In the genomic region with DNA sequence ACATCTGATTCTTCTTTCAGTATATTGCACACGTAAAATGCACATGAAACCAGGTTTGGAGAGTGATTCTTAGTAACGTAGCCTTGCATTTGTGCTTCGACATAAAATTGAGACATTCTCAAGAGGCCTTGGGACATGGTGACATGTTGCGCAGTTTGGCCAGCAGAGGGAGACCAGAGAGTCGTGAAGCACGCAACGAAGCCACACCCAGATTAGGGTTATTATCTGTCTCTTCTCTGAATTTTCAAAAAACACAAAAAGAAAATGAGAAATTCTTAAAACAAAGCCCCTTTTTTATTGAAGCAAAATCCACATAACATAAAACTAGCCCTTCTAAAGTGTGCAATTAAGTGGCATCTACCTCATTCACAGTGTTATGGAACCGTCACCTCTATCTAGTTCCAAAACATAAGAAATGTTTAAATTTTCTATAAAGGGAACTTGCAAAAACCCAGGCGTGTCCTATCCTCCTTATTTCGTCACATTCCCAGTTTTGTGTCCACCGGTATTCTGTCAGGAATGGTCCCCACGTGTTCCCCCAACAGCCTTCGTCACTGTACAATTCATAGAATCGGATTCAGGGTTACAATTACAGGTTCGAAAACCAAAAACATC, we compare ENCODE assay signal across 8 cellular contexts.
DNase-seq lines count a peak whose midpoint lies in the region; ATAC-seq and TF ChIP-seq lines count a peak whose summit lies in the region.

No MANE protein-coding gene starts in this region.

- H2AFZ ChIP-seq in OCI-LY7 (ENCODE audit: low read length), result peak overlapping the region; percentile 82

- H3K9me2 ChIP-seq in OCI-LY7 (ENCODE audit: insufficient read depth, low read length), result no peaks in the 10 kb centered on the region

- H3K9me3 Mint-ChIP-seq in activated T-cell treated with anti-CD3 and anti-CD28 coated beads, Interleukin-2, amount 50 U/mL, for 24 hours, result peaks cover 19% of the 10 kb centered on the region
- H3K9me3 Mint-ChIP-seq in naive thymus-derived CD4-positive, alpha-beta T cell, result peaks cover 0 to 36% (median 12%) of the 10 kb centered on the region in 11 donors
- peaks cover 6% of the 10 kb centered on the region for H3K9me3 Mint-ChIP-seq in stimulated activated memory B cell treated with anti-CD40 and anti-IgM and Interleukin-4, amounts not matched to agents 10 μg/mL and 1 μg/mL and 100 μg/mL, for 72 hours

- H3K4me2 ChIP-seq in OCI-LY7 (ENCODE audit: low read length), result peak overlapping the region; percentile 71

- H3K27ac ChIP-seq in OCI-LY7 (ENCODE audit: low read depth, low read length, poor library complexity, severe bottlenecking) (peak overlapping the region; percentile 98), esophagus muscularis mucosa (replicated peaks in 1 of 4) (peak overlapping the region; percentile 82 to 87 (median 86))
- peak overlapping the region; percentile 65 for H3K27ac ChIP-seq in naive thymus-derived CD4-positive, alpha-beta T cell (ENCODE audit: low read depth, low read length)

- intact Hi-C loops in OCI-LY7 (cut with micrococcal nuclease; ENCODE audit: unreplicated experiment) (loop anchor here (1.0 to 10.0 kb wide), 8 partner anchors 16 to 518 kb away; a partner anchor contains a TSS), esophagus muscularis mucosa (cut with DNase I) (loop anchor here (5.0 kb wide), 2 partner anchors 111 to 161 kb away; a partner anchor contains a TSS)
- intact Hi-C loops in naive thymus-derived CD4-positive, alpha-beta T cell (cut with micrococcal nuclease), result loop anchor here (1.0 to 10.0 kb wide), 13 partner anchors 16 to 1626 kb away; a partner anchor contains a TSS

- no peaks in the 10 kb centered on the region for H3K79me2 ChIP-seq in OCI-LY7 (ENCODE audit: insufficient read depth, low read depth, low read length)

- CTCF ChIA-PET in OCI-LY7 (lab: Charles Lee; ENCODE audit: unreplicated experiment), result no interaction called here
- CTCF ChIA-PET in naive thymus-derived CD4-positive, alpha-beta T cell (lab: Charles Lee), result interaction anchor here (0.9 to 5.8 kb wide), 6 partner anchors 12 to 197 kb away, joined by 3 to 36 read pairs (median 8); a partner anchor contains a TSS

- peaks cover 28% of the 10 kb centered on the region for H3K4me1 ChIP-seq in ES-I3 (ENCODE audit: insufficient read depth, low read length)
- peaks cover 79% of the 10 kb centered on the region for H3K4me1 ChIP-seq in OCI-LY7 (ENCODE audit: insufficient read depth, low read length, poor library complexity, severe bottlenecking)
- H3K4me1 ChIP-seq in esophagus muscularis mucosa, result peaks cover 40 to 59% (median 54%) of the 10 kb centered on the region in 4 donors
- H3K4me1 ChIP-seq in naive thymus-derived CD4-positive, alpha-beta T cell (ENCODE audit: control insufficient read depth in 2 of 2, insufficient read depth in 2 of 2, low read length in 2 of 2), result peaks cover 37 to 38% of the 10 kb centered on the region in 2 donors

- ATAC-seq in HG03280 (IDR thresholded peaks at IDR 0.05; ENCODE audit: unreplicated experiment) (peak; percentile 67), HG02970 (IDR thresholded peaks at IDR 0.05; ENCODE audit: low FRiP score, unreplicated experiment) (no peak)
- peak; percentile 84 for ATAC-seq in naive thymus-derived CD4-positive, alpha-beta T cell
- ATAC-seq in stimulated activated memory B cell treated with anti-CD40 and anti-IgM and Interleukin-4, amounts not matched to agents 10 μg/mL and 1 μg/mL and 100 μg/mL, for 72 hours, result peak; percentile 84

- H3K36me3 Mint-ChIP-seq in activated T-cell treated with anti-CD3 and anti-CD28 coated beads, Interleukin-2, amount 50 U/mL, for 24 hours (ENCODE audit: low read depth), result peaks cover 20% of the 10 kb centered on the region
- peaks cover 0 to 50% (median 3%) of the 10 kb centered on the region in 5 donors for H3K36me3 Mint-ChIP-seq in naive thymus-derived CD4-positive, alpha-beta T cell
- H3K36me3 Mint-ChIP-seq in stimulated activated memory B cell treated with anti-CD40 and anti-IgM and Interleukin-4, amounts not matched to agents 10 μg/mL and 1 μg/mL and 100 μg/mL, for 72 hours, result peaks cover 16% of the 10 kb centered on the region

- POLR2A ChIA-PET in OCI-LY7 (lab: Charles Lee), result interaction anchor here (0.6 to 1.7 kb wide), 2 partner anchors 16 to 130 kb away, joined by 5 to 6 read pairs; no protein-coding TSS in a partner anchor
- POLR2A ChIA-PET in naive thymus-derived CD4-positive, alpha-beta T cell (lab: Charles Lee), result interaction anchor here (0.6 to 3.1 kb wide), 9 partner anchors 14 to 515 kb away, joined by 3 to 43 read pairs (median 7); a partner anchor contains a TSS

- DNase-seq in OCI-LY7 (ENCODE audit: low spot score) (peak; percentile 94), esophagus muscularis mucosa (ENCODE audit: extremely low spot score) (no peak)
- peak; percentile 76 for DNase-seq in activated T-cell treated with anti-CD3 and anti-CD28 coated beads, Interleukin-2, amount 50 U/mL, for 24 hours
- DNase-seq in naive thymus-derived CD4-positive, alpha-beta T cell, result peak; percentile 41 to 83 (median 72)

- H3K4me1 Mint-ChIP-seq in activated T-cell treated with anti-CD3 and anti-CD28 coated beads, Interleukin-2, amount 50 U/mL, for 24 hours (ENCODE audit: low read depth), result peaks cover 59% of the 10 kb centered on the region
- H3K4me1 Mint-ChIP-seq in naive thymus-derived CD4-positive, alpha-beta T cell, result peaks cover 37 to 65% (median 61%) of the 10 kb centered on the region in 7 donors
- peaks cover 57% of the 10 kb centered on the region for H3K4me1 Mint-ChIP-seq in stimulated activated memory B cell treated with anti-CD40 and anti-IgM and Interleukin-4, amounts not matched to agents 10 μg/mL and 1 μg/mL and 100 μg/mL, for 72 hours

- H4K20me1 ChIP-seq in OCI-LY7 (ENCODE audit: insufficient read depth, low read length), result no peaks in the 10 kb centered on the region

- no peak for TF ChIP-seq POLR2A in esophagus muscularis mucosa (IDR thresholded peaks at IDR 0.05; ENCODE audit: low read depth)

- peaks cover 6% of the 10 kb centered on the region; the same call in 1 of the 2 replicates for H3K9me3 ChIP-seq in ES-I3 (ENCODE audit: control insufficient read depth, insufficient read depth, low read length)
- peaks cover 31% of the 10 kb centered on the region for H3K9me3 ChIP-seq in OCI-LY7 (ENCODE audit: low read length)
- peaks cover 0 to 5% (median 0%) of the 10 kb centered on the region in 4 donors for H3K9me3 ChIP-seq in esophagus muscularis mucosa
- H3K9me3 ChIP-seq in naive thymus-derived CD4-positive, alpha-beta T cell (ENCODE audit: control insufficient read depth in 2 of 3, low read length in 3 of 3), result no peaks in the 10 kb centered on the region

- H3K27ac Mint-ChIP-seq in activated T-cell treated with anti-CD3 and anti-CD28 coated beads, Interleukin-2, amount 50 U/mL, for 24 hours, result peak overlapping the region; percentile 97
- peak overlapping the region; percentile 89 to 99 (median 98) for H3K27ac Mint-ChIP-seq in naive thymus-derived CD4-positive, alpha-beta T cell
- H3K27ac Mint-ChIP-seq in stimulated activated memory B cell treated with anti-CD40 and anti-IgM and Interleukin-4, amounts not matched to agents 10 μg/mL and 1 μg/mL and 100 μg/mL, for 72 hours, result peak overlapping the region; percentile 96

- H3K27me3 Mint-ChIP-seq in activated T-cell treated with anti-CD3 and anti-CD28 coated beads, Interleukin-2, amount 50 U/mL, for 24 hours, result no peaks in the 10 kb centered on the region
- no peaks in the 10 kb centered on the region for H3K27me3 Mint-ChIP-seq in naive thymus-derived CD4-positive, alpha-beta T cell
- H3K27me3 Mint-ChIP-seq in stimulated activated memory B cell treated with anti-CD40 and anti-IgM and Interleukin-4, amounts not matched to agents 10 μg/mL and 1 μg/mL and 100 μg/mL, for 72 hours, result no peaks in the 10 kb centered on the region

- peak; percentile 98 for TF ChIP-seq CTCF in OCI-LY7 (conservative IDR thresholded peaks at IDR 0.05; ENCODE audit: low read length)
- peak; percentile 78 to 86 (median 79) for TF ChIP-seq CTCF in esophagus muscularis mucosa (IDR thresholded peaks at IDR 0.05)

- 47% methylated on average over 15 of the region's 15 CpGs for WGBS in esophagus muscularis mucosa

- peak overlapping the region; percentile 66 for H3K4me3 Mint-ChIP-seq in activated T-cell treated with anti-CD3 and anti-CD28 coated beads, Interleukin-2, amount 50 U/mL, for 24 hours
- H3K4me3 Mint-ChIP-seq in naive thymus-derived CD4-positive, alpha-beta T cell, result peak overlapping the region; percentile 56 to 80 (median 77)
- H3K4me3 Mint-ChIP-seq in stimulated activated memory B cell treated with anti-CD40 and anti-IgM and Interleukin-4, amounts not matched to agents 10 μg/mL and 1 μg/mL and 100 μg/mL, for 72 hours, result peak overlapping the region; percentile 29

- peak overlapping the region; percentile 33; the same call in 1 of the 2 replicates for H3K9ac ChIP-seq in ES-I3 (ENCODE audit: low read depth, low read length)

- no peaks in the 10 kb centered on the region for H3K27me3 ChIP-seq in esophagus muscularis mucosa
- no peaks in the 10 kb centered on the region for H3K27me3 ChIP-seq in naive thymus-derived CD4-positive, alpha-beta T cell (ENCODE audit: control insufficient read depth in 2 of 2, insufficient read depth in 2 of 2, low read length in 2 of 2)

- no peak for TF ChIP-seq EP300 in esophagus muscularis mucosa (IDR thresholded peaks at IDR 0.05)

- peak overlapping the region; percentile 42 for H3K4me3 ChIP-seq in OCI-LY7 (ENCODE audit: low read depth, low read length, poor library complexity, severe bottlenecking)
- H3K4me3 ChIP-seq in esophagus muscularis mucosa, result peak overlapping the region in 3 of 4 donors; percentile 3 to 32 (median 26)
- H3K4me3 ChIP-seq in naive thymus-derived CD4-positive, alpha-beta T cell (ENCODE audit: low read length), result peak overlapping the region; percentile 31

- H3K36me3 ChIP-seq in ES-I3 (ENCODE audit: insufficient read depth, low read length) (no peaks in the 10 kb centered on the region), OCI-LY7 (ENCODE audit: insufficient read depth, low read length) (peaks cover 16% of the 10 kb centered on the region), esophagus muscularis mucosa (no peaks in the 10 kb centered on the region)
- no peaks in the 10 kb centered on the region for H3K36me3 ChIP-seq in naive thymus-derived CD4-positive, alpha-beta T cell (ENCODE audit: control insufficient read depth in 2 of 3, insufficient read depth in 3 of 3, low read length in 3 of 3)

- BruUV-seq in OCI-LY7 (replicated peaks; lab: Mats Ljungman, UMichigan), result no TSS peak
